ENCODE assay signal across 8 cellular contexts in genomic region chr4:15001825-15002658, GRCh38. TPM values are rescaled to one million over a fixed set of nuclear protein-coding genes. Genes with fewer than 3 reads are reported as not detected.
DNase-seq lines count a peak whose midpoint lies in the region; ATAC-seq and TF ChIP-seq lines count a peak whose summit lies in the region.

CPEB2 (plus strand) TSS chr4:15002481; CDS start chr4:15002674, 193 bp downstream.

- H2BK120ac ChIP-seq in neuronal stem cell (ENCODE audit: low read depth, low read length), result no peak within 1 kb of the TSS

- WGBS in neuronal stem cell (ENCODE audit: extremely low coverage in 2 of 2, insufficient read length in 2 of 2, insufficient replicate concordance in 1 of 2), 2 donors, result no CpG with 5 or more reads among the region's 106 CpGs

- no peaks in the 10 kb centered on the region for H4K20me1 ChIP-seq in GM23338 (replicated peaks; ENCODE audit: insufficient read depth)

- H3K4me1 ChIP-seq in ES-I3 (ENCODE audit: insufficient read depth, low read length) (peaks cover 9% of the 10 kb centered on the region), GM23338 (ENCODE audit: insufficient read depth) (peaks cover 29% of the 10 kb centered on the region), foreskin keratinocyte (peaks cover 19% of the 10 kb centered on the region), neuronal stem cell (ENCODE audit: control insufficient read depth in 2 of 2, insufficient read depth in 1 of 2, low read depth in 1 of 2, low read length in 2 of 2) (no peaks in the 10 kb centered on the region), subcutaneous abdominal adipose tissue (ENCODE audit: control insufficient read depth in 5 of 5, insufficient read depth in 5 of 5, low read length in 5 of 5) (peaks cover 0 to 26% (median 22%) of the 10 kb centered on the region in 5 donors)

- peak within 1 kb of the TSS; percentile 82 for H3K4me3 Mint-ChIP-seq in GM23338

- no peak for TF ChIP-seq CTCF in GM23338 (conservative IDR thresholded peaks at IDR 0.05; ENCODE audit: low read depth in 2 of 2)
- no peak for TF ChIP-seq CTCF in foreskin keratinocyte (conservative IDR thresholded peaks at IDR 0.05)

- H2BK15ac ChIP-seq in neuronal stem cell (ENCODE audit: low read length), result peak within 1 kb of the TSS; percentile 89

- peaks cover 32% of the 10 kb centered on the region for H3K4me1 Mint-ChIP-seq in GM23338

- peak within 1 kb of the TSS; percentile 95 for H2BK5ac ChIP-seq in neuronal stem cell (ENCODE audit: low read length)

- H3K9me2 ChIP-seq in GM23338 (ENCODE audit: insufficient read depth), result no peaks in the 10 kb centered on the region

- H2AK5ac ChIP-seq in neuronal stem cell (ENCODE audit: low read depth, low read length), result no peak within 1 kb of the TSS

- H3K4me3 ChIP-seq in GM23338 (peak within 1 kb of the TSS; percentile 91), neuronal stem cell (ENCODE audit: low read length in 2 of 2) (peak within 1 kb of the TSS; percentile 80 to 99), subcutaneous abdominal adipose tissue (ENCODE audit: low read depth in 1 of 5, low read length in 5 of 5) (peak within 1 kb of the TSS; percentile 90 to 96 (median 94))

- in situ Hi-C loops in SK-MEL-5 (cut with HindIII; ENCODE audit: low pct_unique_long_range_greater_than_20kb, low sequenced_read_pairs), result no loop called here

- peaks cover 14% of the 10 kb centered on the region for H3K27me3 Mint-ChIP-seq in GM23338 (ENCODE audit: insufficient read depth, low read depth, poor library complexity)

- H3K27me3 ChIP-seq in GM23338 (ENCODE audit: insufficient read depth) (peaks cover 32% of the 10 kb centered on the region), foreskin keratinocyte (no peaks in the 10 kb centered on the region), neuronal stem cell (ENCODE audit: control insufficient read depth in 3 of 3, insufficient read depth in 3 of 3, low read depth in 1 of 3, low read length in 3 of 3) (peaks cover 4 to 33% (median 15%) of the 10 kb centered on the region in 3 experiments), subcutaneous abdominal adipose tissue (ENCODE audit: control insufficient read depth in 5 of 5, insufficient read depth in 4 of 5, low read length in 5 of 5) (no peaks in the 10 kb centered on the region)

- ATAC-seq in GM23338 (peak; percentile 55), foreskin keratinocyte (peak; percentile 57)

- H3F3A ChIP-seq in GM23338 (replicated peaks; ENCODE audit: low read depth), result no peaks in the 10 kb centered on the region

- H2AFZ ChIP-seq in GM23338 (peak within 1 kb of the TSS; percentile 98), neuronal stem cell (ENCODE audit: low read length) (peak within 1 kb of the TSS; percentile 99)

- no peak within 1 kb of the TSS for H3K4ac ChIP-seq in neuronal stem cell (ENCODE audit: low read length)

- peak within 1 kb of the TSS; percentile 95 for H3K18ac ChIP-seq in neuronal stem cell (ENCODE audit: low read length)

- no peaks in the 10 kb centered on the region for H3K79me1 ChIP-seq in neuronal stem cell (ENCODE audit: low read depth, low read length)

- H4K91ac ChIP-seq in neuronal stem cell (ENCODE audit: low read depth, low read length, poor library complexity), result peak within 1 kb of the TSS; percentile 98

- no peaks in the 10 kb centered on the region; the same call in 1 of the 2 replicates for H3K79me2 ChIP-seq in GM23338 (replicated peaks; ENCODE audit: insufficient read depth)

- no peak within 1 kb of the TSS for H3K27ac Mint-ChIP-seq in GM23338

- peak within 1 kb of the TSS; percentile 63 for H3K14ac ChIP-seq in neuronal stem cell (ENCODE audit: low read length)

- no peak within 1 kb of the TSS for H2BK12ac ChIP-seq in neuronal stem cell (ENCODE audit: low read length)

- H4K8ac ChIP-seq in neuronal stem cell (ENCODE audit: low read depth, low read length), result no peak within 1 kb of the TSS

- no peaks in the 10 kb centered on the region for H3K9me3 ChIP-seq in ES-I3 (ENCODE audit: control insufficient read depth, insufficient read depth, low read length)
- no peaks in the 10 kb centered on the region for H3K9me3 ChIP-seq in neuronal stem cell (replicated peaks in 1 of 2; ENCODE audit: control insufficient read depth in 2 of 2, insufficient read depth in 1 of 2, low read depth in 1 of 2, low read length in 2 of 2)
- H3K9me3 ChIP-seq in subcutaneous abdominal adipose tissue (ENCODE audit: control insufficient read depth in 5 of 5, low read length in 5 of 5), result no peaks in the 10 kb centered on the region

- H3K27ac ChIP-seq in GM23338 (ENCODE audit: low read depth) (no peak within 1 kb of the TSS), foreskin keratinocyte (peak within 1 kb of the TSS; percentile 93), neuronal stem cell (replicated peaks; ENCODE audit: low read length) (peak within 1 kb of the TSS; percentile 84), subcutaneous abdominal adipose tissue (ENCODE audit: low read depth, low read length) (peak within 1 kb of the TSS; percentile 99)

- H3K4me2 ChIP-seq in GM23338 (peak within 1 kb of the TSS; percentile 96), neuronal stem cell (ENCODE audit: insufficient read depth, low read length, poor library complexity, severe bottlenecking) (peak within 1 kb of the TSS; percentile 94)

- H3K9ac ChIP-seq in ES-I3 (ENCODE audit: low read depth, low read length), result peak within 1 kb of the TSS; percentile 77
- peak within 1 kb of the TSS; percentile 83 for H3K9ac ChIP-seq in neuronal stem cell (ENCODE audit: low read depth, low read length, poor library complexity)
- peak within 1 kb of the TSS; percentile 89 to 99 (median 98) for H3K9ac ChIP-seq in subcutaneous abdominal adipose tissue (ENCODE audit: low read length in 5 of 5)

- DNase-seq in GM23338 (ENCODE audit: low spot score) (peak; percentile 79), Kasumi-1 (lab: John Stamatoyannopoulos, UW) (peak; percentile 89 to 91), SK-MEL-5 (ENCODE audit: low read depth, low spot score) (peak; percentile 96), foreskin keratinocyte (peak; percentile 83 to 92), neuronal stem cell (ENCODE audit: low spot score) (peak; percentile 93)
- peak; percentile 91 for DNase-seq in activated naive CD4-positive, alpha-beta T cell treated with Interleukin-2 at 50 U/mL for 16 hours

- no peaks in the 10 kb centered on the region; the same call in 2 of the 3 replicates for H3K9me3 Mint-ChIP-seq in GM23338

- peak within 1 kb of the TSS; percentile 95 for H3K23ac ChIP-seq in neuronal stem cell (ENCODE audit: low read depth, low read length, poor library complexity)

- no peaks in the 10 kb centered on the region for H3K36me3 ChIP-seq in ES-I3 (ENCODE audit: insufficient read depth, low read length)
- H3K36me3 ChIP-seq in GM23338 (ENCODE audit: insufficient read depth), result no peaks in the 10 kb centered on the region
- H3K36me3 ChIP-seq in neuronal stem cell (replicated peaks in 1 of 2; ENCODE audit: control insufficient read depth in 2 of 2, insufficient read depth in 2 of 2, low read length in 2 of 2), result no peaks in the 10 kb centered on the region
- H3K36me3 ChIP-seq in subcutaneous abdominal adipose tissue (ENCODE audit: control insufficient read depth in 5 of 5, insufficient read depth in 5 of 5, low read length in 5 of 5), result no peaks in the 10 kb centered on the region

- peaks cover 3% of the 10 kb centered on the region; the same call in 1 of the 3 replicates for H3K36me3 Mint-ChIP-seq in GM23338 (ENCODE audit: low read depth)

TF ChIP-seq in GM23338, 12 proteins besides CTCF, POLR2A, EP300 and RAD21:
- TF ChIP-seq CREB1 (CRISPR knock-in tag; IDR thresholded peaks at IDR 0.05; ENCODE audit: low read depth) (peak; percentile 54), EZH2 (IDR thresholded peaks at IDR 0.05; ENCODE audit: low read depth, unreplicated experiment) (no peak)

RNA-seq across cellular contexts. Expression of gene CPEB2, which starts in this region (rescaled TPM):
- total RNA-seq in GM23338 (2014; rRNA removed; shearing (Covaris generic)), result 2.0 and 2.4 TPM in 2 replicates
- polyA plus RNA-seq in GM23338 (2016; fragmentation: Nextera tagmentation; extraction: Ambion mirVana), result 0.54 and 0.66 TPM in 2 replicates
- 21.2 and 22.1 TPM in 2 replicates for total RNA-seq in SK-MEL-5 (2014; rRNA removed; shearing (Covaris generic))
- 28.3 and 40.0 TPM in 2 replicates for polyA plus RNA-seq in SK-MEL-5 (2015; cell fraction: cytosol; rRNA removed)
- polyA plus RNA-seq in SK-MEL-5 (2015; cell fraction: nucleus; rRNA removed), result 93.4 and 119 TPM in 2 replicates
- 9.1 and 13.2 TPM in 2 replicates for total RNA-seq in foreskin keratinocyte
- polyA plus RNA-seq in foreskin keratinocyte, result 2.0 and 2.1 TPM in 2 replicates
- 0.70 TPM for polyA plus RNA-seq in neuronal stem cell (2013, experiment 1 of 2)
- polyA plus RNA-seq in neuronal stem cell (2013, experiment 2 of 2), result 0.73 TPM
